21 cellular contexts compared by ENCODE assay signal in genomic region chr4:8328456-8328855, GRCh38. TPM values are rescaled to one million over a fixed set of nuclear protein-coding genes. Genes with fewer than 3 reads are reported as not detected.
DNase-seq lines count a peak whose midpoint lies in the region; ATAC-seq and TF ChIP-seq lines count a peak whose summit lies in the region.
"Had no signal": no experiment of that assay in that cellular context is flagged by ENCODE, and none has a peak within 500 bp of the region (broad histone marks: within the 10 kb centered on the region; RNA-seq: fewer than 3 reads in every experiment).

No MANE protein-coding gene starts in this region.

- DNase-seq in activated CD4-positive, CD25-positive, alpha-beta regulatory T cell treated with anti-CD3 and anti-CD28 coated beads, Interleukin-2, amount 50 U/mL, for 72 hours = peak; percentile 17
- DNase-seq in ascending aorta (ENCODE audit: low spot score in 2 of 2) = peak; percentile 4 to 52
- peak; percentile 39 for DNase-seq in mesenteric fat pad (ENCODE audit: low spot score)
- DNase-seq in upper lobe of right lung = peak; percentile 41
- no peak for DNase-seq in NCI-H2227 treated with DMSO at 0.1 percent for 48 hours (lab: John Stamatoyannopoulos, UW)
- DNase-seq in NCI-H2029 (lab: John Stamatoyannopoulos, UW) = no peak
- DNase-seq: Calu3, DND-41, HCEC 1CT, NCI-H1048, NCI-H1417, NCI-H1694, NCI-H2081, NCI-H226, NCI-H510A, NCI-H69, RPMI8226, SHP77 treated with DMSO at 0.1 percent for 48 hours had no signal

- no peak for ATAC-seq in activated CD4-positive, CD25-positive, alpha-beta regulatory T cell treated with anti-CD3 and anti-CD28 coated beads, Interleukin-2, amount 50 U/mL, for 24 hours
- ATAC-seq in upper lobe of right lung = no peak

- H3K4me1 ChIP-seq in ascending aorta = peaks cover 10 to 21% of the 10 kb centered on the region in 2 donors
- H3K4me1 ChIP-seq in upper lobe of right lung = peaks cover 4% of the 10 kb centered on the region

- H3K9me3 ChIP-seq in ascending aorta = peaks cover 0 to 5% of the 10 kb centered on the region in 2 donors
- peaks cover 6% of the 10 kb centered on the region for H3K9me3 ChIP-seq in upper lobe of right lung

- no peaks in the 10 kb centered on the region for H3K36me3 ChIP-seq in ascending aorta
- no peaks in the 10 kb centered on the region for H3K36me3 ChIP-seq in upper lobe of right lung

- H3K4me3 ChIP-seq in ascending aorta (no peak overlapping the region), upper lobe of right lung (no peak overlapping the region)

- H3K27ac ChIP-seq in ascending aorta (no peak overlapping the region), upper lobe of right lung (no peak overlapping the region)
- H3K27ac ChIP-seq: 22Rv1 had no signal

- TF ChIP-seq CTCF in ascending aorta (IDR thresholded peaks at IDR 0.05) (no peak), upper lobe of right lung (IDR thresholded peaks at IDR 0.05) (no peak)

- intact Hi-C loops in ascending aorta (cut with DNase I) = no loop called here
- intact Hi-C loops in upper lobe of right lung (cut with DNase I) = no loop called here

- H3K27me3 ChIP-seq in ascending aorta (no peaks in the 10 kb centered on the region), upper lobe of right lung (no peaks in the 10 kb centered on the region)

RNA-seq across cellular contexts. Expression of gene HTRA3, which starts 58.9 kb away (rescaled TPM):
- total RNA-seq in ascending aorta (52.6 TPM), mesenteric fat pad (58.5 TPM), upper lobe of right lung (25.0 TPM)
- total RNA-seq: B cell, Calu3 had no signal

Comparison
In these comparisons a context has a peak if more than half of its experiments do, and no peak if none do; other contexts are left out.
1. DNase-seq: peak in activated CD4-positive, CD25-positive, alpha-beta regulatory T cell treated with anti-CD3 and anti-CD28 coated beads, Interleukin-2, amount 50 U/mL, for 72 hours (single experiment), ascending aorta (2 of 2), mesenteric fat pad (single experiment) and upper lobe of right lung (single experiment); none in NCI-H2227 treated with DMSO at 0.1 percent for 48 hours (single experiment) and NCI-H2029 (single experiment).